1 cellular context compared by ENCODE assay signal in genomic region chr2:133498615-133499585, GRCh38.
TF ChIP-seq lines count a peak whose summit lies in the region.

No MANE protein-coding gene starts in this region.

TF ChIP-seq in IMR-90, 13 proteins besides CTCF, POLR2A, EP300 and RAD21 (continued from another document):
- TF ChIP-seq NFE2L2 (IDR thresholded peaks at IDR 0.05; ENCODE audit: low read depth, low read length): no peak
- TF ChIP-seq SMC3 (IDR thresholded peaks at IDR 0.05; ENCODE audit: low read depth, low read length): no peak
- no peak for TF ChIP-seq RFX5 (IDR thresholded peaks at IDR 0.05; ENCODE audit: low read depth, low read length)
- TF ChIP-seq MAZ (IDR thresholded peaks at IDR 0.05; ENCODE audit: borderline replicate concordance, low read depth, low read length): no peak
- no peak for TF ChIP-seq CEBPB (IDR thresholded peaks at IDR 0.05; ENCODE audit: low read depth, low read length)
